In genomic region chr2:149773006-149773405, GRCh38 we compare ENCODE assay signal across 31 cellular contexts.
"Had no signal": no experiment of that assay in that cellular context is flagged by ENCODE, and none has a peak within 500 bp of the region (broad histone marks: within the 10 kb centered on the region; RNA-seq: fewer than 3 reads in every experiment).

No MANE protein-coding gene starts in this region.

- H3K4me3 ChIP-seq: PC-9 had no signal

- H3K36me3 ChIP-seq: brain microvascular endothelial cell, WERI-Rb-1 had no signal

- H3K4me2 ChIP-seq: KMS-11, PC-9 had no signal

- H3K27me3 ChIP-seq: brain microvascular endothelial cell had no signal

- DNase-seq: activated CD4-positive, alpha-beta memory T cell treated with anti-CD3 and anti-CD28 coated beads, Interleukin-2, amount 10 ng/mL, durations not matched to agents 7 days and 5 days; activated CD4-positive, alpha-beta T cell treated with anti-CD3 and anti-CD28 coated beads for 1 hour; activated CD4-positive, alpha-beta T cell treated with anti-CD3 and anti-CD28 coated beads for 48 hours; activated CD4-positive, CD25-positive, alpha-beta regulatory T cell; activated effector memory CD4-positive, alpha-beta T cell treated with anti-CD3 and anti-CD28 coated beads, Interleukin-2, amount 50 U/mL, for 16 hours; activated naive CD4-positive, alpha-beta T cell; activated naive CD4-positive, alpha-beta T cell treated with anti-CD3 and anti-CD28 coated beads, Interleukin-2, amount 50 U/mL, for 16 hours; activated naive CD8-positive, alpha-beta T cell treated with anti-CD3 and anti-CD28 coated beads for 36 hours; activated T-cell treated with anti-CD3 and anti-CD28 coated beads, Interleukin-2, amount 50 U/mL, for 1 hour; activated T-cell treated with anti-CD3 and anti-CD28 coated beads, Interleukin-2, amount 50 U/mL, for 72 hours; amniotic stem cell; aorta; brain microvascular endothelial cell; central memory CD4-positive, alpha-beta T cell; NCI-H1105; NCI-H1417 treated with DMSO at 0.1 percent for 48 hours; NCI-H1694; NCI-H1930; NCI-H2081 treated with DMSO at 0.1 percent for 48 hours; NCI-H226; NCI-H446 treated with DMSO at 0.1 percent for 48 hours; NCI-H524; PC-9; Right ventricle myocardium superior; SW 1271; T-helper 1 cell; T-helper 2 cell; T-helper 9 cell; WERI-Rb-1 had no signal

- ATAC-seq: activated T-cell treated with anti-CD3 and anti-CD28 coated beads, Interleukin-2, amount 50 U/mL, for 72 hours; activated T-helper 17 cell treated with anti-CD3 and anti-CD28 coated beads, Interleukin-2, amount 50 U/mL, for 72 hours had no signal

- H3K27ac ChIP-seq: brain microvascular endothelial cell, KMS-11, PC-9, WERI-Rb-1 had no signal

- H2AFZ ChIP-seq: PC-9 had no signal
